In the genomic region with DNA sequence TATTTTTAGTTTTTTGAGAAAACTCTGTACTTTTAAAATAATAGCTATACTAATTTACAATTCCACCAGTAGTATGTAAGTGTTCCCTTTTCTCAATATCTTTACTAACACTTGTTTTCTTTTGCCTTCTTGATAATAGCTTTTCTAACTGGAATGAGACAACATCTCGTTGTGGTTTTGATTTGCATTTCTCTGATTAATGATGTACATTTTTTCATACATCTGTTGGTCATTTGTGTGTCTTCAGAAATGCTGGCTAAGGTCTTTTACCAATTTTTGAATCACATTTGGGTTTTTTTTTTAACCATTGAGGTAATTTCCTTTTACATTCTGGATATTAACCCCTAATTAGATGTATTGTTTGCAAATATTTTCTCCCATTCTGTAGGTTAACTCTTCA, we compare ENCODE assay signal across 23 cellular contexts.
"Had no signal": no experiment of that assay in that cellular context is flagged by ENCODE, and none has a peak within 500 bp of the region (broad histone marks: within the 10 kb centered on the region; RNA-seq: fewer than 3 reads in every experiment).

No MANE protein-coding gene starts in this region.

- H3K27ac ChIP-seq: brain microvascular endothelial cell, neural progenitor cell, spleen, testis, uterus had no signal

- H3K27me3 Mint-ChIP-seq: activated naive CD8-positive, alpha-beta T cell treated with anti-CD3 and anti-CD28 coated beads, Interleukin-2, amount 50 U/mL, for 24 hours; dendritic cell treated with granulocyte-macrophage colony-stimulating factor and Interleukin-4, amounts not matched to agents 40 ng/mL and 50 ng/mL, for 4 days; naive thymus-derived CD8-positive, alpha-beta T cell had no signal

- H3K27me3 ChIP-seq: brain microvascular endothelial cell, neural progenitor cell, spleen, testis, uterus had no signal

- H3K9me3 Mint-ChIP-seq: activated naive CD8-positive, alpha-beta T cell treated with anti-CD3 and anti-CD28 coated beads, Interleukin-2, amount 50 U/mL, for 24 hours; activated T-helper 1 cell treated with anti-CD3 and anti-CD28 coated beads, Interleukin-12 subunit alpha, Interleukin-12 subunit beta, Interleukin-2, Interleukin-4 antibody, amounts not matched to agents 30 ng/mL and 10 ng/mL and 1 ng/mL, durations not matched to agents 14 hours and 24 hours and 36 hours had no signal

- H3K9me3 ChIP-seq: testis, uterus had no signal

- H3K36me3 ChIP-seq: brain microvascular endothelial cell, neural progenitor cell, uterus had no signal

- H3K4me3 ChIP-seq: lung, neural progenitor cell, spleen, testis, uterus had no signal

- H3K4me3 Mint-ChIP-seq: activated CD8-positive, alpha-beta T cell treated with anti-CD3 and anti-CD28 coated beads, Interleukin-2, amount 10 ng/mL, durations not matched to agents 7 days and 5 days; activated naive CD8-positive, alpha-beta T cell treated with anti-CD3 and anti-CD28 coated beads, Interleukin-2, amount 50 U/mL, for 24 hours; activated T-helper 1 cell treated with anti-CD3 and anti-CD28 coated beads, Interleukin-12 subunit alpha, Interleukin-12 subunit beta, Interleukin-2, Interleukin-4 antibody, amounts not matched to agents 30 ng/mL and 10 ng/mL and 1 ng/mL, durations not matched to agents 14 hours and 24 hours and 36 hours; dendritic cell treated with granulocyte-macrophage colony-stimulating factor and Interleukin-4, amounts not matched to agents 40 ng/mL and 50 ng/mL, for 4 days; naive thymus-derived CD8-positive, alpha-beta T cell; neural progenitor cell had no signal

- H3K4me1 ChIP-seq: neural progenitor cell, spleen, testis, uterus had no signal

- DNase-seq: activated CD4-positive, alpha-beta T cell treated with anti-CD3 and anti-CD28 coated beads for 1 hour; activated CD4-positive, alpha-beta T cell treated with anti-CD3 and anti-CD28 coated beads, Interleukin-2, amount 50 U/mL, for 1 hour; activated CD8-positive, alpha-beta T cell treated with anti-CD3 and anti-CD28 coated beads, Interleukin-2, amount 10 ng/mL, durations not matched to agents 7 days and 5 days; activated gamma-delta T cell; activated naive CD4-positive, alpha-beta T cell treated with anti-CD3 and anti-CD28 coated beads, Interleukin-2, amount 50 U/mL, for 16 hours; activated naive CD8-positive, alpha-beta T cell treated with anti-CD3 and anti-CD28 coated beads, Interleukin-2, amount 50 U/mL, for 24 hours; anterior cingulate cortex; brain microvascular endothelial cell; caudate nucleus; effector CD4-positive, alpha-beta T cell; erythroblast; naive thymus-derived CD8-positive, alpha-beta T cell; spleen; stimulated activated CD4-positive, alpha-beta T cell treated with anti-CD3 and anti-CD28 coated beads, Interleukin-4, amount 100 ng/mL, for 1 hour; stimulated activated naive CD4-positive, alpha-beta T cell; T-helper 9 cell; testis; trophoblast cell; uterus had no signal

- H3K4me1 Mint-ChIP-seq: activated naive CD8-positive, alpha-beta T cell treated with anti-CD3 and anti-CD28 coated beads, Interleukin-2, amount 50 U/mL, for 24 hours; naive thymus-derived CD8-positive, alpha-beta T cell; neural progenitor cell had no signal

- H3K27ac Mint-ChIP-seq: activated CD8-positive, alpha-beta T cell treated with anti-CD3 and anti-CD28 coated beads, Interleukin-2, amount 10 ng/mL, durations not matched to agents 7 days and 5 days; activated naive CD8-positive, alpha-beta T cell treated with anti-CD3 and anti-CD28 coated beads, Interleukin-2, amount 50 U/mL, for 24 hours; activated T-helper 1 cell treated with anti-CD3 and anti-CD28 coated beads, Interleukin-12 subunit alpha, Interleukin-12 subunit beta, Interleukin-2, Interleukin-4 antibody, amounts not matched to agents 30 ng/mL and 10 ng/mL and 1 ng/mL, durations not matched to agents 14 hours and 24 hours and 36 hours; dendritic cell treated with granulocyte-macrophage colony-stimulating factor and Interleukin-4, amounts not matched to agents 40 ng/mL and 50 ng/mL, for 4 days; naive thymus-derived CD8-positive, alpha-beta T cell; neural progenitor cell had no signal

- H3K9ac ChIP-seq: neural progenitor cell had no signal
